In the genomic region with DNA sequence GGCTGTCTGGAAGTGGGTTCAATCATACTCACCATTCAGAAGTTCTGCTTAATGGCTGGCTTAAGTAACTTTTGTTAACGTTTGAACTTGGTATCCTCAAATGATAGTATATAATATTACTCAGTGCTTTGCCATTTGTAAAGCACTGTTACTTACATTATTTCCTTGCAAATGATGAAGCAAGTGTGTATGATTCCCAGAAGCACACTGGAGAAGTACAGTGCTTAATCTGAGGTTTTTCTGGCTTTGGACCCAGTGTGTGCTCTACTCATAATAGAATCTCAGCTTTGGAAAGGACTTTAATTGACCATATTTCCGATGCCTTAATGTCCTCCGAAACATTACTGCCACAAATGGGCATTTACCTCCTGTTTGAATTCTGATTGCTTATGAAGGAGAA, we compare ENCODE assay signal across 1 cellular context.
TF ChIP-seq lines count a peak whose summit lies in the region.

No MANE protein-coding gene starts in this region.

TF ChIP-seq in IMR-90, 13 proteins besides CTCF, POLR2A, EP300 and RAD21:
- no peak for TF ChIP-seq CHD1 (IDR thresholded peaks at IDR 0.05; ENCODE audit: low read depth, low read length)
